9 cellular contexts compared by ENCODE assay signal in genomic region chr11:13261600-13262061, GRCh38. TPM values are rescaled to one million over a fixed set of nuclear protein-coding genes. Genes with fewer than 3 reads are reported as not detected.
DNase-seq lines count a peak whose midpoint lies in the region; ATAC-seq and TF ChIP-seq lines count a peak whose summit lies in the region.
"Had no signal": no experiment of that assay in that cellular context is flagged by ENCODE, and none has a peak within 500 bp of the region (broad histone marks: within the 10 kb centered on the region; RNA-seq: fewer than 3 reads in every experiment).

No MANE protein-coding gene starts in this region.

- no peak overlapping the region for H2BK120ac ChIP-seq in mesendoderm (ENCODE audit: low read depth, low read length)

- no peaks in the 10 kb centered on the region for H3K4me1 ChIP-seq in endodermal cell (ENCODE audit: control insufficient read depth, insufficient read depth, low read length)
- H3K4me1 ChIP-seq in mesendoderm (ENCODE audit: control insufficient read depth, low read depth, low read length) = no peaks in the 10 kb centered on the region
- H3K4me1 ChIP-seq in vagina = peaks cover 37% of the 10 kb centered on the region

- H3K18ac ChIP-seq in mesendoderm (ENCODE audit: low read length) = no peak overlapping the region

- no peaks in the 10 kb centered on the region for H3K9me3 ChIP-seq in endodermal cell (ENCODE audit: control insufficient read depth, low read length)
- H3K9me3 ChIP-seq in vagina = no peaks in the 10 kb centered on the region

- no peak for ATAC-seq in naive thymus-derived CD8-positive, alpha-beta T cell
- ATAC-seq in T-cell (replicated peaks in 1 of 4) = no peak

- intact Hi-C loops in vagina (cut with DNase I) = no loop called here

- H2AK5ac ChIP-seq in mesendoderm (ENCODE audit: low read length) = no peak overlapping the region

- H3K4me3 ChIP-seq in endodermal cell (ENCODE audit: low read length) = no peak overlapping the region
- H3K4me3 ChIP-seq in mesendoderm (ENCODE audit: low read length) = no peak overlapping the region
- H3K4me3 ChIP-seq in vagina = no peak overlapping the region

- no peak for TF ChIP-seq POLR2A in vagina (IDR thresholded peaks at IDR 0.05)

- no peak for TF ChIP-seq CTCF in endodermal cell (conservative IDR thresholded peaks at IDR 0.05)
- TF ChIP-seq CTCF in vagina (IDR thresholded peaks at IDR 0.05) = no peak

- no peak overlapping the region for H3K9ac ChIP-seq in endodermal cell (ENCODE audit: extremely low read depth, low read length, poor library complexity, severe bottlenecking)
- no peak overlapping the region for H3K9ac ChIP-seq in mesendoderm (ENCODE audit: low read length)

- TF ChIP-seq EP300 in Ishikawa (IDR thresholded peaks at IDR 0.05; ENCODE audit: borderline replicate concordance) = peak; percentile 17; the same call in 1 of the 2 replicates

- H3K27me3 ChIP-seq in endodermal cell (ENCODE audit: control insufficient read depth, insufficient read depth, low read length, poor library complexity, severe bottlenecking) (peaks cover 38% of the 10 kb centered on the region), mesendoderm (ENCODE audit: insufficient read depth, low read length, poor library complexity) (no peaks in the 10 kb centered on the region), vagina (no peaks in the 10 kb centered on the region)

- H3K27ac ChIP-seq in endodermal cell (ENCODE audit: low read depth, low read length) (no peak overlapping the region), mesendoderm (ENCODE audit: low read depth, low read length) (no peak overlapping the region), vagina (peak overlapping the region; percentile 82)

- no peak for TF ChIP-seq RAD21 in Ishikawa (IDR thresholded peaks at IDR 0.05; ENCODE audit: low read depth)

- H2BK5ac ChIP-seq in mesendoderm (ENCODE audit: low read length) = no peak overlapping the region

- no peak overlapping the region for H4K8ac ChIP-seq in mesendoderm (ENCODE audit: low read depth, low read length)

- H4K5ac ChIP-seq in mesendoderm (ENCODE audit: low read length) = no peak overlapping the region

- H3K27me3 Mint-ChIP-seq in endodermal cell (ENCODE audit: insufficient read depth) (peaks cover 21% of the 10 kb centered on the region), T-cell (peaks cover 0 to 14% of the 10 kb centered on the region in 2 donors)
- peaks cover 0 to 12% (median 0%) of the 10 kb centered on the region in 5 donors for H3K27me3 Mint-ChIP-seq in naive thymus-derived CD8-positive, alpha-beta T cell
- peaks cover 10% of the 10 kb centered on the region for H3K27me3 Mint-ChIP-seq in activated naive CD8-positive, alpha-beta T cell treated with anti-CD3 and anti-CD28 coated beads for 36 hours

- H3K36me3 Mint-ChIP-seq in endodermal cell (ENCODE audit: low read depth) (no peaks in the 10 kb centered on the region), T-cell (no peaks in the 10 kb centered on the region)
- H3K36me3 Mint-ChIP-seq in naive thymus-derived CD8-positive, alpha-beta T cell = no peaks in the 10 kb centered on the region
- H3K36me3 Mint-ChIP-seq in activated naive CD8-positive, alpha-beta T cell treated with anti-CD3 and anti-CD28 coated beads for 36 hours = no peaks in the 10 kb centered on the region

- POLR2A ChIA-PET in naive thymus-derived CD8-positive, alpha-beta T cell (lab: Charles Lee) = no interaction called here
- POLR2A ChIA-PET in T-cell (lab: Charles Lee) = interaction anchor here in 1 of 2 donors (0.7 kb wide), 1 partner anchor 55 kb away, joined by 3 read pairs; no protein-coding TSS in a partner anchor

- no peak overlapping the region for H3K23ac ChIP-seq in mesendoderm (ENCODE audit: low read length)

- H3K4me2 ChIP-seq in mesendoderm (ENCODE audit: low read length) = no peak overlapping the region

- no peak overlapping the region for H3K4ac ChIP-seq in mesendoderm (ENCODE audit: low read depth, low read length)

- H2BK15ac ChIP-seq in mesendoderm (replicated peaks; ENCODE audit: low read depth) = no peak overlapping the region

- H3K4me1 Mint-ChIP-seq in endodermal cell (peaks cover 23% of the 10 kb centered on the region), T-cell (peaks cover 17 to 19% (median 17%) of the 10 kb centered on the region in 3 donors)
- peaks cover 6 to 17% (median 12%) of the 10 kb centered on the region in 4 donors for H3K4me1 Mint-ChIP-seq in naive thymus-derived CD8-positive, alpha-beta T cell
- peaks cover 12% of the 10 kb centered on the region for H3K4me1 Mint-ChIP-seq in activated naive CD8-positive, alpha-beta T cell treated with anti-CD3 and anti-CD28 coated beads for 36 hours

- DNase-seq in endodermal cell = peak; percentile 47
- DNase-seq in mesendoderm = peak; percentile 88
- DNase-seq in vagina (ENCODE audit: extremely low spot score in 2 of 2) = no peak
- DNase-seq in naive thymus-derived CD8-positive, alpha-beta T cell = no peak
- no peak for DNase-seq in activated naive CD8-positive, alpha-beta T cell treated with anti-CD3 and anti-CD28 coated beads for 36 hours
- DNase-seq in T-cell = no peak
- DNase-seq: MV-4-11; stimulated activated CD4-positive, alpha-beta T cell treated with anti-CD3 and anti-CD28 coated beads, Interleukin-4, amount 100 ng/mL, for 24 hours had no signal

- H3K4me3 Mint-ChIP-seq in endodermal cell (no peak overlapping the region), T-cell (no peak overlapping the region)
- H3K4me3 Mint-ChIP-seq in naive thymus-derived CD8-positive, alpha-beta T cell = no peak overlapping the region
- H3K4me3 Mint-ChIP-seq in activated naive CD8-positive, alpha-beta T cell treated with anti-CD3 and anti-CD28 coated beads for 36 hours = no peak overlapping the region

- H3K79me2 ChIP-seq in mesendoderm (ENCODE audit: control insufficient read depth, insufficient read depth, low read length) = no peaks in the 10 kb centered on the region

- no peak overlapping the region for H3K56ac ChIP-seq in mesendoderm (ENCODE audit: low read length)

- H3K9me3 Mint-ChIP-seq in endodermal cell (no peaks in the 10 kb centered on the region), T-cell (no peaks in the 10 kb centered on the region)
- no peaks in the 10 kb centered on the region for H3K9me3 Mint-ChIP-seq in naive thymus-derived CD8-positive, alpha-beta T cell
- no peaks in the 10 kb centered on the region for H3K9me3 Mint-ChIP-seq in activated naive CD8-positive, alpha-beta T cell treated with anti-CD3 and anti-CD28 coated beads for 36 hours

- no peak overlapping the region for H3K27ac Mint-ChIP-seq in endodermal cell
- H3K27ac Mint-ChIP-seq in naive thymus-derived CD8-positive, alpha-beta T cell = no peak overlapping the region
- H3K27ac Mint-ChIP-seq in activated naive CD8-positive, alpha-beta T cell treated with anti-CD3 and anti-CD28 coated beads for 36 hours = no peak overlapping the region
- no peak overlapping the region for H3K27ac Mint-ChIP-seq in T-cell

- CTCF ChIA-PET in T-cell (lab: Charles Lee) = interaction anchor here in 1 of 2 donors (0.5 to 2.3 kb wide), 2 partner anchors 24 to 100 kb away, joined by 3 to 5 read pairs; no protein-coding TSS in a partner anchor

- H3K79me1 ChIP-seq in mesendoderm (ENCODE audit: low read length) = no peaks in the 10 kb centered on the region

- 74 to 76% methylated on average over 6 to 8 of the region's 8 CpGs for WGBS in endodermal cell (ENCODE audit: insufficient coverage in 1 of 2, insufficient read length in 1 of 2), 2 experiments
- WGBS in mesendoderm (ENCODE audit: extremely low coverage, insufficient coverage, low lambda C conversion rate) = no CpG with 5 or more reads among the region's 8 CpGs

- H3K36me3 ChIP-seq in endodermal cell (ENCODE audit: control insufficient read depth, insufficient read depth, low read length) = no peaks in the 10 kb centered on the region
- H3K36me3 ChIP-seq in mesendoderm (ENCODE audit: control insufficient read depth, insufficient read depth, low read length) = no peaks in the 10 kb centered on the region
- no peaks in the 10 kb centered on the region for H3K36me3 ChIP-seq in vagina

TF ChIP-seq in Ishikawa, 13 proteins besides CTCF, POLR2A, EP300 and RAD21:
- no peak for TF ChIP-seq EGR1 (IDR thresholded peaks at IDR 0.05)
- no peak for TF ChIP-seq FOXM1 (IDR thresholded peaks at IDR 0.05; ENCODE audit: borderline replicate concordance, low read depth)
- no peak for TF ChIP-seq YY1 (IDR thresholded peaks at IDR 0.05; ENCODE audit: low read depth)
- no peak for TF ChIP-seq USF1 (IDR thresholded peaks at IDR 0.05)
- TF ChIP-seq TEAD4 (IDR thresholded peaks at IDR 0.05) = no peak
TF ChIP-seq in Ishikawa: peak in this region for 0.

RNA-seq across cellular contexts. Expression of gene BMAL1, which starts 16.0 kb away (rescaled TPM):
- 1 to 10 TPM; 3.7 to 7.2 TPM for total RNA-seq in endodermal cell
- 4.3 TPM for polyA plus RNA-seq in endodermal cell (2013, experiment 1 of 2)
- 5.7 TPM for polyA plus RNA-seq in endodermal cell (2013, experiment 2 of 2)
- 6.2 TPM for polyA plus RNA-seq in mesendoderm (2013, experiment 1 of 2)
- polyA plus RNA-seq in mesendoderm (2013, experiment 2 of 2) = 5.2 TPM
- 44.0 TPM for total RNA-seq in vagina
- total RNA-seq in naive thymus-derived CD8-positive, alpha-beta T cell = 10 to 100 TPM; 93.6 to 93.8 TPM
- 10 to 100 TPM in 2 of 3 donors, 1 to 10 TPM in 1; 9.6 to 14.0 (median 12.3) TPM for polyA plus RNA-seq in naive thymus-derived CD8-positive, alpha-beta T cell
- 10 to 100 TPM; 12.2 to 13.6 TPM for total RNA-seq in activated naive CD8-positive, alpha-beta T cell treated with anti-CD3 and anti-CD28 coated beads for 36 hours
- total RNA-seq in T-cell = 10 to 100 TPM; 67.9 to 99.2 (median 72.1) TPM

Comparison
In these comparisons a context has a peak if more than half of its experiments do, and no peak if none do; other contexts are left out.
1. DNase-seq: peak in endodermal cell (single experiment) and mesendoderm (single experiment); none in vagina (0 of 2), naive thymus-derived CD8-positive, alpha-beta T cell (0 of 10), activated naive CD8-positive, alpha-beta T cell treated with anti-CD3 and anti-CD28 coated beads for 36 hours (single experiment) and T-cell (0 of 34).